21 cellular contexts compared by ENCODE assay signal in genomic region chr1:210298936-210299335, GRCh38. TPM values are rescaled to one million over a fixed set of nuclear protein-coding genes. Genes with fewer than 3 reads are reported as not detected.
DNase-seq lines count a peak whose midpoint lies in the region; TF ChIP-seq lines count a peak whose summit lies in the region.
"Had no signal": no experiment of that assay in that cellular context is flagged by ENCODE, and none has a peak within 500 bp of the region (broad histone marks: within the 10 kb centered on the region; RNA-seq: fewer than 3 reads in every experiment).

No MANE protein-coding gene starts in this region.

- H2AFZ ChIP-seq in mesenchymal stem cell (ENCODE audit: low read depth, low read length), result no peak overlapping the region
- H2AFZ ChIP-seq: PC-9 had no signal

- H2BK15ac ChIP-seq in mesenchymal stem cell (ENCODE audit: low read depth, poor library complexity, severe bottlenecking), result no peak overlapping the region

- DNase-seq in EH (ENCODE audit: low read depth), result peak; percentile 73
- DNase-seq in amniotic epithelial cell (ENCODE audit: low read depth), result peak; percentile 75
- peak; percentile 26 for DNase-seq in mesenchymal stem cell
- DNase-seq in RKO (ENCODE audit: low spot score), result no peak
- no peak for DNase-seq in NCI-H1048 (lab: John Stamatoyannopoulos, UW)
- no peak for DNase-seq in uterus
- no peak for DNase-seq in left ventricle myocardium inferior
- DNase-seq: CD8-positive, alpha-beta memory T cell; DMS79 treated with DMSO at 0.1 percent for 48 hours; GOT3; KBM-7; NCI-H1417 treated with DMSO at 0.1 percent for 48 hours; NCI-H1694 treated with DMSO at 0.1 percent for 48 hours; NCI-H2081; NCI-H2227 treated with DMSO at 0.1 percent for 48 hours; NCI-H526 treated with DMSO at 0.1 percent for 48 hours; Right ventricle myocardium superior; RPMI8226 had no signal

- H3K4me2 ChIP-seq in mesenchymal stem cell (ENCODE audit: low read length, poor library complexity, severe bottlenecking), result no peak overlapping the region
- H3K4me2 ChIP-seq: PC-9 had no signal

- TF ChIP-seq POLR2A in uterus (IDR thresholded peaks at IDR 0.05), result no peak

- H3K14ac ChIP-seq in mesenchymal stem cell (ENCODE audit: low read length in 2 of 2), result no peak overlapping the region

- H3K36me3 ChIP-seq in mesenchymal stem cell (ENCODE audit: control insufficient read depth in 1 of 2, insufficient read depth in 2 of 2, low read depth in 1 of 2, low read length in 2 of 2), result no peaks in the 10 kb centered on the region
- H3K36me3 ChIP-seq in uterus, result no peaks in the 10 kb centered on the region
- no peaks in the 10 kb centered on the region for H3K36me3 ChIP-seq in left ventricle myocardium inferior
- H3K36me3 ChIP-seq: HAP-1, SJSA1 had no signal

- H2AK5ac ChIP-seq in mesenchymal stem cell (ENCODE audit: low read length, severe bottlenecking), result no peak overlapping the region

- H3K23ac ChIP-seq in mesenchymal stem cell (ENCODE audit: low read length in 2 of 2), result no peak overlapping the region

- TF ChIP-seq CTCF in uterus (IDR thresholded peaks at IDR 0.05) (no peak), left ventricle myocardium inferior (IDR thresholded peaks at IDR 0.05; ENCODE audit: borderline replicate concordance) (no peak)

- H3K4me1 ChIP-seq in mesenchymal stem cell (ENCODE audit: control insufficient read depth, insufficient read depth, low read depth, low read length), result peaks cover 5% of the 10 kb centered on the region
- peaks cover 0 to 12% of the 10 kb centered on the region in 2 donors for H3K4me1 ChIP-seq in uterus
- peaks cover 40% of the 10 kb centered on the region for H3K4me1 ChIP-seq in left ventricle myocardium inferior

- no peak overlapping the region for H3K27ac ChIP-seq in mesenchymal stem cell (ENCODE audit: low read length, poor library complexity, severe bottlenecking)
- no peak overlapping the region for H3K27ac ChIP-seq in uterus
- no peak overlapping the region for H3K27ac ChIP-seq in left ventricle myocardium inferior (replicated peaks)
- H3K27ac ChIP-seq: PC-9, SJSA1 had no signal

- H3K9me3 ChIP-seq in mesenchymal stem cell (ENCODE audit: control insufficient read depth, low read length) (no peaks in the 10 kb centered on the region), uterus (no peaks in the 10 kb centered on the region), left ventricle myocardium inferior (replicated peaks) (no peaks in the 10 kb centered on the region)
- H3K9me3 ChIP-seq: HAP-1, SJSA1 had no signal

- no peak overlapping the region for H3K18ac ChIP-seq in mesenchymal stem cell (ENCODE audit: low read depth in 1 of 2, low read length in 2 of 2)

- H3K79me1 ChIP-seq in mesenchymal stem cell (replicated peaks; ENCODE audit: low read length, poor library complexity, severe bottlenecking), result no peaks in the 10 kb centered on the region

- no peak overlapping the region for H4K8ac ChIP-seq in mesenchymal stem cell (ENCODE audit: low read length)

- no peak overlapping the region for H4K91ac ChIP-seq in mesenchymal stem cell (ENCODE audit: low read length)

- H2BK12ac ChIP-seq in mesenchymal stem cell (ENCODE audit: low read length in 2 of 2), result no peak overlapping the region

- intact Hi-C loops in uterus (cut with DNase I; ENCODE audit: low total_unique reads) (no loop called here), left ventricle myocardium inferior (cut with micrococcal nuclease) (loop anchor here (10.0 kb wide), 1 partner anchor 64 kb away; the partner anchor contains the start of gene SERTAD4)

- no peak overlapping the region for H2BK120ac ChIP-seq in mesenchymal stem cell (ENCODE audit: low read depth, low read length)

- H3K27me3 ChIP-seq in mesenchymal stem cell (ENCODE audit: control insufficient read depth in 1 of 2, insufficient read depth in 1 of 2, low read length in 2 of 2) (peaks cover 0 to 47% of the 10 kb centered on the region in 2 experiments), uterus (no peaks in the 10 kb centered on the region), left ventricle myocardium inferior (ENCODE audit: low read depth) (no peaks in the 10 kb centered on the region)
- H3K27me3 ChIP-seq: SJSA1 had no signal

- H3K4me3 ChIP-seq in mesenchymal stem cell (ENCODE audit: insufficient read depth in 1 of 2, low read depth in 1 of 2, low read length in 2 of 2), result no peak overlapping the region
- H3K4me3 ChIP-seq in uterus, result no peak overlapping the region
- H3K4me3 ChIP-seq in left ventricle myocardium inferior, result no peak overlapping the region
- H3K4me3 ChIP-seq: HAP-1, PC-9, SJSA1 had no signal

- H2BK5ac ChIP-seq in mesenchymal stem cell (ENCODE audit: low read depth, low read length, poor library complexity, severe bottlenecking), result no peak overlapping the region

- no peak overlapping the region for H3K9ac ChIP-seq in mesenchymal stem cell (ENCODE audit: low read length)

- no peak overlapping the region for H3K4ac ChIP-seq in mesenchymal stem cell (ENCODE audit: low read depth in 1 of 2, low read length in 2 of 2)

RNA-seq across cellular contexts. Expression of gene HHAT, which starts 29.8 kb away (rescaled TPM):
- 3.1 TPM for polyA plus RNA-seq in mesenchymal stem cell (2013, experiment 1 of 2)
- polyA plus RNA-seq in mesenchymal stem cell (2013, experiment 2 of 2), result 3.1 TPM
- total RNA-seq in uterus, result 10 to 100 TPM in 1 of 4 donors, 1 to 10 TPM in 2, under 1 TPM in 1; 0.88 to 10.9 (median 3.4) TPM
- 2.1 TPM for total RNA-seq in left ventricle myocardium inferior

Comparison
In these comparisons a context has a peak if more than half of its experiments do, and no peak if none do; other contexts are left out.
1. DNase-seq: peak in EH (single experiment), amniotic epithelial cell (single experiment) and mesenchymal stem cell (single experiment); none in RKO (single experiment), NCI-H1048 (single experiment), uterus (0 of 2) and left ventricle myocardium inferior (single experiment).